ENCODE assay signal across 8 cellular contexts in genomic region chr6:291697-292505, GRCh38. TPM values are rescaled to one million over a fixed set of nuclear protein-coding genes. Genes with fewer than 3 reads are reported as not detected.
DNase-seq lines count a peak whose midpoint lies in the region; ATAC-seq and TF ChIP-seq lines count a peak whose summit lies in the region.

DUSP22 (plus strand) TSS chr6:292487; CDS start chr6:292540, 53 bp downstream.

- peaks cover 9 to 26% of the 10 kb centered on the region in 2 donors for H3K4me1 ChIP-seq in naive thymus-derived CD4-positive, alpha-beta T cell (ENCODE audit: control insufficient read depth in 2 of 2, insufficient read depth in 2 of 2, low read length in 2 of 2)

- intact Hi-C loops in CD4-positive, alpha-beta T cell (cut with DNase I, micrococcal nuclease), result loop anchor here (2.0 to 5.0 kb wide), 3 partner anchors 55 to 400 kb away; partner anchors contain the start of gene EXOC2 (in 1 of the 2)
- intact Hi-C loops in naive thymus-derived CD4-positive, alpha-beta T cell (cut with micrococcal nuclease), result loop anchor here (1.0 to 10.0 kb wide), 16 partner anchors 40 to 419 kb away; partner anchors contain the start of genes EXOC2 (in 2 of the 2) and IRF4 (in 1 of the 2)

- DNase-seq in CD4-positive, alpha-beta T cell, result peak; percentile 48 to 80 (median 72)
- DNase-seq in activated CD8-positive, alpha-beta memory T cell treated with anti-CD3 and anti-CD28 coated beads, Interleukin-2, amount 50 U/mL, for 4 hours, result peak; percentile 89
- DNase-seq in naive thymus-derived CD4-positive, alpha-beta T cell, result peak; percentile 52 to 95 (median 78)
- DNase-seq in stimulated activated naive B cell treated with anti-CD40 and anti-IgM and Interleukin-4, amounts not matched to agents 10 μg/mL and 1 μg/mL and 100 μg/mL, for 72 hours, result peak; percentile 94
- DNase-seq in NCI-H1048 (lab: John Stamatoyannopoulos, UW), result no peak

- H3K9me3 Mint-ChIP-seq in CD4-positive, alpha-beta T cell, result no peaks in the 10 kb centered on the region
- no peaks in the 10 kb centered on the region for H3K9me3 Mint-ChIP-seq in IgD-negative memory B cell
- H3K9me3 Mint-ChIP-seq in naive thymus-derived CD4-positive, alpha-beta T cell, result peaks cover 0 to 7% (median 0%) of the 10 kb centered on the region in 11 donors
- peaks cover 0 to 4% of the 10 kb centered on the region in 2 donors for H3K9me3 Mint-ChIP-seq in stimulated activated naive B cell treated with anti-CD40 and anti-IgM and Interleukin-4, amounts not matched to agents 10 μg/mL and 1 μg/mL and 100 μg/mL, for 72 hours

- CTCF ChIA-PET in CD4-positive, alpha-beta T cell (lab: Charles Lee), result no interaction called here
- CTCF ChIA-PET in naive thymus-derived CD4-positive, alpha-beta T cell (lab: Charles Lee), result no interaction called here

- POLR2A ChIA-PET in CD4-positive, alpha-beta T cell (lab: Charles Lee), result interaction anchor here (1.0 to 1.9 kb wide), 8 partner anchors 7 to 98 kb away, joined by 3 to 6 read pairs (median 5); no protein-coding TSS in a partner anchor
- POLR2A ChIA-PET in naive thymus-derived CD4-positive, alpha-beta T cell (lab: Charles Lee), result interaction anchor here (1.0 to 1.7 kb wide), 3 partner anchors 33 to 113 kb away, joined by 3 to 6 read pairs (median 3); no protein-coding TSS in a partner anchor

- peak within 1 kb of the TSS; percentile 97 for H3K4me3 Mint-ChIP-seq in CD4-positive, alpha-beta T cell
- H3K4me3 Mint-ChIP-seq in IgD-negative memory B cell, result peak within 1 kb of the TSS; percentile 89 to 99 (median 97)
- H3K4me3 Mint-ChIP-seq in naive thymus-derived CD4-positive, alpha-beta T cell, result peak within 1 kb of the TSS; percentile 85 to 97 (median 93)
- H3K4me3 Mint-ChIP-seq in stimulated activated naive B cell treated with anti-CD40 and anti-IgM and Interleukin-4, amounts not matched to agents 10 μg/mL and 1 μg/mL and 100 μg/mL, for 72 hours, result peak within 1 kb of the TSS; percentile 92 to 94

- no peaks in the 10 kb centered on the region for H3K27me3 ChIP-seq in CD4-positive, alpha-beta T cell (ENCODE audit: control insufficient read depth, insufficient read depth, low read length)
- H3K27me3 ChIP-seq in naive thymus-derived CD4-positive, alpha-beta T cell (ENCODE audit: control insufficient read depth in 2 of 2, insufficient read depth in 2 of 2, low read length in 2 of 2), result no peaks in the 10 kb centered on the region

- peak within 1 kb of the TSS; percentile 63 for H3K4me3 ChIP-seq in naive thymus-derived CD4-positive, alpha-beta T cell (ENCODE audit: low read length)

- peaks cover 13% of the 10 kb centered on the region for H3K36me3 Mint-ChIP-seq in CD4-positive, alpha-beta T cell (ENCODE audit: low read depth)
- peaks cover 2% of the 10 kb centered on the region for H3K36me3 Mint-ChIP-seq in IgD-negative memory B cell
- H3K36me3 Mint-ChIP-seq in naive thymus-derived CD4-positive, alpha-beta T cell, result peaks cover 0 to 2% (median 0%) of the 10 kb centered on the region in 5 donors
- H3K36me3 Mint-ChIP-seq in stimulated activated naive B cell treated with anti-CD40 and anti-IgM and Interleukin-4, amounts not matched to agents 10 μg/mL and 1 μg/mL and 100 μg/mL, for 72 hours, result peaks cover 9 to 19% of the 10 kb centered on the region in 2 donors

- no peak for TF ChIP-seq CTCF in CD4-positive, alpha-beta T cell (IDR thresholded peaks at IDR 0.05)

- H3K27ac ChIP-seq in CD4-positive, alpha-beta T cell (ENCODE audit: low read depth, low read length), result peak within 1 kb of the TSS; percentile 84
- peak within 1 kb of the TSS; percentile 82 for H3K27ac ChIP-seq in naive thymus-derived CD4-positive, alpha-beta T cell (ENCODE audit: low read depth, low read length)

- no peaks in the 10 kb centered on the region for H3K27me3 Mint-ChIP-seq in CD4-positive, alpha-beta T cell
- H3K27me3 Mint-ChIP-seq in IgD-negative memory B cell, result no peaks in the 10 kb centered on the region
- no peaks in the 10 kb centered on the region for H3K27me3 Mint-ChIP-seq in naive thymus-derived CD4-positive, alpha-beta T cell
- no peaks in the 10 kb centered on the region for H3K27me3 Mint-ChIP-seq in stimulated activated naive B cell treated with anti-CD40 and anti-IgM and Interleukin-4, amounts not matched to agents 10 μg/mL and 1 μg/mL and 100 μg/mL, for 72 hours

- ATAC-seq in CD4-positive, alpha-beta T cell (ENCODE audit: poor library complexity), result peak; percentile 67
- ATAC-seq in GM21526 (IDR thresholded peaks at IDR 0.05; ENCODE audit: low FRiP score, unreplicated experiment) (peak; percentile 47), esophagus mucosa (peak; percentile 86)
- ATAC-seq in naive thymus-derived CD4-positive, alpha-beta T cell, result peak; percentile 74
- ATAC-seq in stimulated activated naive B cell treated with anti-CD40 and anti-IgM and Interleukin-4, amounts not matched to agents 10 μg/mL and 1 μg/mL and 100 μg/mL, for 72 hours (replicated peaks), result peak; percentile 62 to 63

- no peaks in the 10 kb centered on the region for H3K36me3 ChIP-seq in naive thymus-derived CD4-positive, alpha-beta T cell (ENCODE audit: control insufficient read depth in 2 of 3, insufficient read depth in 3 of 3, low read length in 3 of 3)

- H3K9me3 ChIP-seq in CD4-positive, alpha-beta T cell (ENCODE audit: control insufficient read depth, low read length), result no peaks in the 10 kb centered on the region
- H3K9me3 ChIP-seq in naive thymus-derived CD4-positive, alpha-beta T cell (ENCODE audit: control insufficient read depth in 2 of 3, low read length in 3 of 3), result no peaks in the 10 kb centered on the region

- H3K4me1 Mint-ChIP-seq in CD4-positive, alpha-beta T cell (ENCODE audit: low read depth), result peaks cover 57% of the 10 kb centered on the region
- H3K4me1 Mint-ChIP-seq in IgD-negative memory B cell, result peaks cover 61 to 74% (median 66%) of the 10 kb centered on the region in 3 donors
- H3K4me1 Mint-ChIP-seq in naive thymus-derived CD4-positive, alpha-beta T cell, result peaks cover 31 to 63% (median 47%) of the 10 kb centered on the region in 7 donors
- H3K4me1 Mint-ChIP-seq in stimulated activated naive B cell treated with anti-CD40 and anti-IgM and Interleukin-4, amounts not matched to agents 10 μg/mL and 1 μg/mL and 100 μg/mL, for 72 hours, result peaks cover 57% of the 10 kb centered on the region in 2 donors

- peak within 1 kb of the TSS; percentile 95 for H3K27ac Mint-ChIP-seq in CD4-positive, alpha-beta T cell
- H3K27ac Mint-ChIP-seq in IgD-negative memory B cell, result peak within 1 kb of the TSS; percentile 93 to 99 (median 98)
- H3K27ac Mint-ChIP-seq in naive thymus-derived CD4-positive, alpha-beta T cell, result peak within 1 kb of the TSS; percentile 86 to 98 (median 94)
- H3K27ac Mint-ChIP-seq in stimulated activated naive B cell treated with anti-CD40 and anti-IgM and Interleukin-4, amounts not matched to agents 10 μg/mL and 1 μg/mL and 100 μg/mL, for 72 hours, result peak within 1 kb of the TSS; percentile 98

RNA-seq across cellular contexts. Expression of gene DUSP22, which starts in this region (rescaled TPM):
- 10 to 100 TPM; 25.4 to 26.3 TPM for total RNA-seq in CD4-positive, alpha-beta T cell
- 126 TPM for polyA plus RNA-seq in IgD-negative memory B cell
- 40.1 TPM for total RNA-seq in esophagus mucosa
- 10 to 100 TPM; 24.8 to 57.2 (median 51.0) TPM for total RNA-seq in naive thymus-derived CD4-positive, alpha-beta T cell
- polyA plus RNA-seq in naive thymus-derived CD4-positive, alpha-beta T cell, result 10 to 100 TPM; 30.6 to 36.6 TPM
